In genomic region chr1:32068891-32069590, GRCh38 we compare ENCODE assay signal across 11 cellular contexts. TPM values are rescaled to one million over a fixed set of nuclear protein-coding genes. Genes with fewer than 3 reads are reported as not detected.
DNase-seq lines count a peak whose midpoint lies in the region; TF ChIP-seq lines count a peak whose summit lies in the region.
"Had no signal": no experiment of that assay in that cellular context is flagged by ENCODE, and none has a peak within 500 bp of the region (broad histone marks: within the 10 kb centered on the region; RNA-seq: fewer than 3 reads in every experiment).

No MANE protein-coding gene starts in this region.

- H3K27ac ChIP-seq in breast epithelium: no peak overlapping the region
- H3K27ac ChIP-seq in prostate gland: no peak overlapping the region

- H3K4me3 Mint-ChIP-seq in MCF 10A (ENCODE audit: unreplicated experiment): no peak overlapping the region
- peak overlapping the region; percentile 47 for H3K4me3 Mint-ChIP-seq in type B pancreatic cell
- H3K4me3 Mint-ChIP-seq: activated B cell treated with CpG ODN at 0.5 μM for 24 hours had no signal

- POLR2A ChIA-PET in MCF 10A (lab: Yijun Ruan, JAX): interaction anchor here (0.7 kb wide), 1 partner anchor 39 kb away, joined by 3 read pairs; the partner anchor contains the start of gene KPNA6

- no peaks in the 10 kb centered on the region for H3K9me3 Mint-ChIP-seq in MCF 10A (ENCODE audit: unreplicated experiment)
- no peaks in the 10 kb centered on the region for H3K9me3 Mint-ChIP-seq in type B pancreatic cell
- H3K9me3 Mint-ChIP-seq: activated B cell treated with CpG ODN at 0.5 μM for 24 hours had no signal

- peaks cover 23% of the 10 kb centered on the region for H3K4me1 Mint-ChIP-seq in MCF 10A (ENCODE audit: insufficient read depth, unreplicated experiment)
- peaks cover 25% of the 10 kb centered on the region for H3K4me1 Mint-ChIP-seq in type B pancreatic cell (ENCODE audit: unreplicated experiment)

- H3K36me3 ChIP-seq in breast epithelium (no peaks in the 10 kb centered on the region), prostate gland (no peaks in the 10 kb centered on the region)
- H3K36me3 ChIP-seq: thoracic aorta had no signal

- TF ChIP-seq POLR2A in breast epithelium (IDR thresholded peaks at IDR 0.05) (no peak), prostate gland (IDR thresholded peaks at IDR 0.05) (no peak)

- TF ChIP-seq CTCF in MCF 10A (IDR thresholded peaks at IDR 0.05; ENCODE audit: unreplicated experiment): no peak
- no peak for TF ChIP-seq CTCF in breast epithelium (IDR thresholded peaks at IDR 0.05)
- no peak for TF ChIP-seq CTCF in type B pancreatic cell (conservative IDR thresholded peaks at IDR 0.05)
- no peak for TF ChIP-seq CTCF in prostate gland (IDR thresholded peaks at IDR 0.05)

- H3K27me3 Mint-ChIP-seq in MCF 10A (ENCODE audit: insufficient read depth, unreplicated experiment) (no peaks in the 10 kb centered on the region), type B pancreatic cell (no peaks in the 10 kb centered on the region)
- H3K27me3 Mint-ChIP-seq: activated B cell treated with CpG ODN at 0.5 μM for 24 hours had no signal

- CTCF ChIA-PET in MCF 10A (lab: Yijun Ruan, JAX): interaction anchor here (0.7 kb wide), 1 partner anchor 124 kb away, joined by 6 read pairs; no protein-coding TSS in a partner anchor

- intact Hi-C loops in MCF 10A (cut with micrococcal nuclease): loop anchor here (10.0 kb wide), 1 partner anchor 274 kb away; no protein-coding TSS in a partner anchor
- intact Hi-C loops in breast epithelium (cut with DNase I; ENCODE audit: low total_unique reads): no loop called here
- intact Hi-C loops in prostate gland (cut with DNase I): loop anchor here (10.0 kb wide), 1 partner anchor 304 kb away; the partner anchor contains the start of gene ADGRB2

- H3K4me3 ChIP-seq in breast epithelium: no peak overlapping the region
- H3K4me3 ChIP-seq in prostate gland: no peak overlapping the region
- H3K4me3 ChIP-seq: thoracic aorta had no signal

- H3K27me3 ChIP-seq in breast epithelium: no peaks in the 10 kb centered on the region
- H3K27me3 ChIP-seq in prostate gland (replicated peaks; ENCODE audit: insufficient read depth): no peaks in the 10 kb centered on the region

- H3K27ac Mint-ChIP-seq in MCF 10A (ENCODE audit: low read depth, unreplicated experiment) (no peak overlapping the region), type B pancreatic cell (peak overlapping the region; percentile 13)
- H3K27ac Mint-ChIP-seq: activated B cell treated with CpG ODN at 0.5 μM for 24 hours had no signal

- peaks cover 8% of the 10 kb centered on the region for H3K36me3 Mint-ChIP-seq in MCF 10A (ENCODE audit: insufficient read depth, unreplicated experiment)
- H3K36me3 Mint-ChIP-seq in type B pancreatic cell: no peaks in the 10 kb centered on the region

- H3K9me3 ChIP-seq in breast epithelium (no peaks in the 10 kb centered on the region), prostate gland (no peaks in the 10 kb centered on the region)
- H3K9me3 ChIP-seq: thoracic aorta had no signal

- BruUV-seq in MCF 10A (replicated peaks; lab: Mats Ljungman, UMichigan): no TSS peak

- H3K4me1 ChIP-seq in breast epithelium: peaks cover 0 to 10% of the 10 kb centered on the region in 2 donors
- H3K4me1 ChIP-seq in prostate gland (replicated peaks): peaks cover 4% of the 10 kb centered on the region

- DNase-seq in MCF 10A (ENCODE audit: unreplicated experiment) (peak; percentile 39), breast epithelium (ENCODE audit: low spot score in 2 of 2) (no peak), astrocyte of the hippocampus (ENCODE audit: low read depth, low spot score) (peak; percentile 72), iPS-NIHi11 (ENCODE audit: low spot score) (peak; percentile 32), type B pancreatic cell (ENCODE audit: extremely low spot score, unreplicated experiment) (no peak), prostate gland (ENCODE audit: low spot score) (no peak), DMS 273 (lab: John Stamatoyannopoulos, UW; ENCODE audit: unreplicated experiment) (no peak)
- DNase-seq in stimulated activated CD4-positive, alpha-beta T cell treated with anti-CD3 and anti-CD28 coated beads, Interleukin-2, amount 100 ng/mL, for 24 hours: no peak
- DNase-seq: activated B cell treated with CpG ODN at 0.5 μM for 24 hours, NCI-H510A treated with DMSO at 0.1 percent for 48 hours had no signal

- WGBS in prostate gland: 54% methylated on average over 5 of the region's 5 CpGs

RNA-seq across cellular contexts. Expression of gene TMEM39B, which starts 3.7 kb away (rescaled TPM):
- 15.0 and 22.3 TPM in 2 replicates for total RNA-seq in MCF 10A (2022)
- 1 to 10 TPM; 4.2 to 6.2 (median 4.8) TPM for total RNA-seq in breast epithelium
- 17.2 and 23.3 TPM in 2 replicates for total RNA-seq in type B pancreatic cell (ENCODE audit: low replicate concordance)
- total RNA-seq in prostate gland: 10 to 100 TPM in 1 of 2 donors, 1 to 10 TPM in 1; 8.2 to 15.4 TPM

RNA-seq across cellular contexts. Expression of gene KPNA6, which starts 38.8 kb away (rescaled TPM):
- total RNA-seq in MCF 10A (2022) (86.9 and 109 TPM in 2 replicates), breast epithelium (10 to 100 TPM; 35.5 to 53.1 (median 40.6) TPM), type B pancreatic cell (ENCODE audit: low replicate concordance) (76.2 and 85.1 TPM in 2 replicates), prostate gland (10 to 100 TPM; 37.9 to 56.9 TPM)

RNA-seq across cellular contexts. Expression of gene KHDRBS1, which starts 55.4 kb away (rescaled TPM):
- total RNA-seq in MCF 10A (2022): 106 and 107 TPM in 2 replicates
- total RNA-seq in breast epithelium: 10 to 100 TPM; 58.2 to 78.7 (median 66.9) TPM
- total RNA-seq in type B pancreatic cell (ENCODE audit: low replicate concordance): 136 and 202 TPM in 2 replicates
- total RNA-seq in prostate gland: 10 to 100 TPM; 77.3 to 77.6 TPM

Comparison
In these comparisons a context has a peak if more than half of its experiments do, and no peak if none do; other contexts are left out.
1. DNase-seq: peak in MCF 10A (single experiment), astrocyte of the hippocampus (single experiment) and iPS-NIHi11 (single experiment); none in breast epithelium (0 of 2), type B pancreatic cell (single experiment), stimulated activated CD4-positive, alpha-beta T cell treated with anti-CD3 and anti-CD28 coated beads, Interleukin-2, amount 100 ng/mL, for 24 hours (0 of 2), prostate gland (single experiment) and DMS 273 (single experiment).